In genomic region chr17:80101946-80102706, GRCh38 we compare ENCODE assay signal across 8 cellular contexts. TPM values are rescaled to one million over a fixed set of nuclear protein-coding genes. Genes with fewer than 3 reads are reported as not detected.
DNase-seq lines count a peak whose midpoint lies in the region; ATAC-seq, FAIRE-seq and TF ChIP-seq lines count a peak whose summit lies in the region.

No MANE protein-coding gene starts in this region.

- no peak overlapping the region for H2BK12ac ChIP-seq in H1 (ENCODE audit: low read depth, low read length)

- H4K5ac ChIP-seq in H1 (ENCODE audit: insufficient read length, low read depth, low read length) (no peak overlapping the region), mesendoderm (ENCODE audit: low read length) (no peak overlapping the region)

- ATAC-seq in HG02588 (IDR thresholded peaks at IDR 0.05; ENCODE audit: unreplicated experiment) = no peak

- no peaks in the 10 kb centered on the region for H4K20me1 ChIP-seq in H1 (replicated peaks in 1 of 2; ENCODE audit: control insufficient read depth in 1 of 2, insufficient read depth in 2 of 2, low read length in 2 of 2)

- TF ChIP-seq CTCF in H1 (IDR thresholded peaks at IDR 0.05; ENCODE audit: control extremely low read depth in 1 of 3, insufficient read depth in 1 of 3, low read depth in 1 of 3, low read length in 3 of 3) = no peak

- peak overlapping the region; percentile 66; the same call in 1 of the 2 replicates for H2AK5ac ChIP-seq in H1 (ENCODE audit: low read depth, low read length)
- H2AK5ac ChIP-seq in mesendoderm (ENCODE audit: low read length) = no peak overlapping the region

- H3K18ac ChIP-seq in H1 (ENCODE audit: extremely low read depth, low read length) (no peak overlapping the region), mesendoderm (ENCODE audit: low read length) (peak overlapping the region; percentile 65)

- H3K4me3 ChIP-seq in HUES48 (ENCODE audit: low read depth, low read length) = peak overlapping the region; percentile 77
- peak overlapping the region; percentile 67 to 86 (median 78) for H3K4me3 ChIP-seq in H1 (ENCODE audit: extremely low read depth in 1 of 4, insufficient read depth in 2 of 4, low read depth in 3 of 4, low read length in 4 of 4)
- H3K4me3 ChIP-seq in mesendoderm (ENCODE audit: low read length) = peak overlapping the region; percentile 53
- peak overlapping the region; percentile 67 for H3K4me3 ChIP-seq in urinary bladder (ENCODE audit: low read depth, low read length)

- H3K23me2 ChIP-seq in H1 (ENCODE audit: low read depth, low read length) = peaks cover 8% of the 10 kb centered on the region; the same call in 1 of the 2 replicates

- peak overlapping the region; percentile 77 for H3K9ac ChIP-seq in HUES48 (ENCODE audit: low read depth, low read length)
- peak overlapping the region in 3 of 4 experiments; percentile 5 to 71 (median 69); a peak in 5 of 7 replicates for H3K9ac ChIP-seq in H1 (replicated peaks in 1 of 4; ENCODE audit: extremely low read depth in 1 of 4, low read depth in 3 of 4, low read length in 3 of 4)
- peak overlapping the region; percentile 73 for H3K9ac ChIP-seq in mesendoderm (ENCODE audit: low read length)

- H3K36me3 ChIP-seq in HUES48 (ENCODE audit: control insufficient read depth, insufficient read depth, low read length) = no peaks in the 10 kb centered on the region
- no peaks in the 10 kb centered on the region for H3K36me3 ChIP-seq in H1 (ENCODE audit: control insufficient read depth in 2 of 4, insufficient read depth in 4 of 4, low read length in 3 of 4)
- H3K36me3 ChIP-seq in mesendoderm (ENCODE audit: control insufficient read depth, insufficient read depth, low read length) = no peaks in the 10 kb centered on the region
- no peaks in the 10 kb centered on the region for H3K36me3 ChIP-seq in urinary bladder (ENCODE audit: insufficient read depth)

- H3K4ac ChIP-seq in H1 (replicated peaks; ENCODE audit: insufficient read length, low read depth, low read length) (peak overlapping the region; percentile 74), mesendoderm (ENCODE audit: low read depth, low read length) (no peak overlapping the region)

- H3K27ac Mint-ChIP-seq in activated T-cell treated with anti-CD3 and anti-CD28 coated beads, Interleukin-2, amount 50 U/mL, for 24 hours = peak overlapping the region; percentile 90
- H3K27ac Mint-ChIP-seq in T-helper 1 cell treated with Interleukin-12 subunit alpha and Interleukin-12 subunit beta and Interleukin-4 antibody, amounts not matched to agents 30 μg/mL and 1 μg/mL, for 36 hours = peak overlapping the region; percentile 82

- H3K23ac ChIP-seq in H1 (ENCODE audit: insufficient read length) = no peak overlapping the region
- H3K23ac ChIP-seq in mesendoderm (ENCODE audit: low read length) = no peak overlapping the region

- no peak for FAIRE-seq in H1 (lab: Jason Lieb, UNC)

- H3K4me3 Mint-ChIP-seq in activated T-cell treated with anti-CD3 and anti-CD28 coated beads, Interleukin-2, amount 50 U/mL, for 24 hours = peak overlapping the region; percentile 91
- peak overlapping the region; percentile 87 for H3K4me3 Mint-ChIP-seq in T-helper 1 cell treated with Interleukin-12 subunit alpha and Interleukin-12 subunit beta and Interleukin-4 antibody, amounts not matched to agents 30 μg/mL and 1 μg/mL, for 36 hours

- no peak for TF ChIP-seq EP300 in H1 (IDR thresholded peaks at IDR 0.05; ENCODE audit: borderline replicate concordance in 1 of 2, low read depth in 2 of 2, low read length in 2 of 2)

- no peak overlapping the region for H4K91ac ChIP-seq in H1 (replicated peaks; ENCODE audit: insufficient read length, low read length)

- POLR2A ChIA-PET in H1 (lab: Charles Lee; ENCODE audit: partially characterized antibody) = interaction anchor here (0.9 to 2.5 kb wide), 19 partner anchors 9 to 167 kb away, joined by 3 to 20 read pairs (median 5); partner anchors contain the start of gene RNF213

- peak overlapping the region; percentile 32 for H3K27ac ChIP-seq in HUES48 (ENCODE audit: low read depth, low read length)
- H3K27ac ChIP-seq in H1 (ENCODE audit: low read depth, low read length) = peak overlapping the region; percentile 20; the same call in 1 of the 2 replicates
- no peak overlapping the region for H3K27ac ChIP-seq in mesendoderm (ENCODE audit: low read depth, low read length)
- no peak overlapping the region for H3K27ac ChIP-seq in urinary bladder (ENCODE audit: low read depth)

- 42% methylated on average over 23 of the region's 23 CpGs; no CpG with 5 or more reads in 1 of the 2 experiments for WGBS in H1 (ENCODE audit: extremely low coverage in 1 of 2, insufficient coverage in 1 of 2, insufficient read length in 1 of 2, insufficient replicate concordance in 2 of 2, low coverage in 1 of 2, low lambda C conversion rate in 2 of 2, missing lambda C conversion rate in 1 of 2), 2 experiments
- WGBS in mesendoderm (ENCODE audit: extremely low coverage, insufficient coverage, low lambda C conversion rate) = no CpG with 5 or more reads among the region's 23 CpGs
- 37% methylated on average over 23 of the region's 23 CpGs for WGBS in urinary bladder

- no peak for DNase-seq in activated T-cell treated with anti-CD3 and anti-CD28 coated beads, Interleukin-2, amount 50 U/mL, for 24 hours
- DNase-seq in activated T-cell treated with anti-CD3 and anti-CD28 coated beads, Interleukin-2, amount 50 U/mL, for 1 hour = no peak
- DNase-seq in H1 (ENCODE audit: low read depth in 1 of 2, low spot score in 2 of 2) (no peak), mesendoderm (peak; percentile 34)

- no peaks in the 10 kb centered on the region; the same call in 1 of the 2 replicates for H3K79me1 ChIP-seq in H1 (ENCODE audit: low read depth, low read length)
- no peaks in the 10 kb centered on the region for H3K79me1 ChIP-seq in mesendoderm (ENCODE audit: low read length)

- H2BK20ac ChIP-seq in H1 (ENCODE audit: low read length) = no peak overlapping the region

- H2BK5ac ChIP-seq in H1 (ENCODE audit: low read depth, low read length) (no peak overlapping the region), mesendoderm (ENCODE audit: low read length) (no peak overlapping the region)

- no peaks in the 10 kb centered on the region for H3K27me3 Mint-ChIP-seq in activated T-cell treated with anti-CD3 and anti-CD28 coated beads, Interleukin-2, amount 50 U/mL, for 24 hours
- H3K27me3 Mint-ChIP-seq in T-helper 1 cell treated with Interleukin-12 subunit alpha and Interleukin-12 subunit beta and Interleukin-4 antibody, amounts not matched to agents 30 μg/mL and 1 μg/mL, for 36 hours (ENCODE audit: low read depth) = peaks cover 6% of the 10 kb centered on the region

- TF ChIP-seq POLR2A in H1 (IDR thresholded peaks at IDR 0.05; ENCODE audit: control extremely low read depth in 1 of 2, low read depth in 2 of 2, low read length in 2 of 2) = no peak

- CTCF ChIA-PET in H1 (lab: Charles Lee; ENCODE audit: partially characterized antibody) = interaction anchor here (0.7 to 6.8 kb wide), 20 partner anchors 7 to 294 kb away, joined by 3 to 43 read pairs (median 4); no protein-coding TSS in a partner anchor

- H4K8ac ChIP-seq in H1 (ENCODE audit: extremely low read depth, insufficient read depth, low read length) (peak overlapping the region; percentile 90), mesendoderm (ENCODE audit: low read depth, low read length) (no peak overlapping the region)

- H3K4me1 ChIP-seq in HUES48 (ENCODE audit: control insufficient read depth, insufficient read depth, low read length) (no peaks in the 10 kb centered on the region; the same call in 1 of the 2 replicates), H1 (replicated peaks in 1 of 4; ENCODE audit: control insufficient read depth in 3 of 4, insufficient read depth in 4 of 4, low read length in 3 of 4) (peaks cover 0 to 7% (median 1%) of the 10 kb centered on the region in 4 experiments; a peak in 4 of 7 replicates), mesendoderm (ENCODE audit: control insufficient read depth, low read depth, low read length) (no peaks in the 10 kb centered on the region), urinary bladder (ENCODE audit: insufficient read depth) (no peaks in the 10 kb centered on the region)

- peaks cover 10% of the 10 kb centered on the region for H3K27me3 ChIP-seq in HUES48 (ENCODE audit: control insufficient read depth, insufficient read depth, low read length)
- H3K27me3 ChIP-seq in H1 (replicated peaks in 1 of 4; ENCODE audit: control insufficient read depth in 3 of 4, extremely low read depth in 1 of 4, insufficient read depth in 3 of 4, low read length in 3 of 4) = peaks cover 0 to 9% (median 5%) of the 10 kb centered on the region in 4 experiments; a peak in 3 of 7 replicates
- H3K27me3 ChIP-seq in mesendoderm (ENCODE audit: insufficient read depth, low read length, poor library complexity) = no peaks in the 10 kb centered on the region

- H3K36me3 Mint-ChIP-seq in activated T-cell treated with anti-CD3 and anti-CD28 coated beads, Interleukin-2, amount 50 U/mL, for 24 hours (ENCODE audit: low read depth) = peaks cover 15% of the 10 kb centered on the region
- H3K36me3 Mint-ChIP-seq in T-helper 1 cell treated with Interleukin-12 subunit alpha and Interleukin-12 subunit beta and Interleukin-4 antibody, amounts not matched to agents 30 μg/mL and 1 μg/mL, for 36 hours (ENCODE audit: low read depth) = no peaks in the 10 kb centered on the region

- TF ChIP-seq RAD21 in H1 (IDR thresholded peaks at IDR 0.05 in 1 of 2, conservative IDR thresholded peaks at IDR 0.05 in 1 of 2; ENCODE audit: low read depth in 2 of 2, low read length in 2 of 2) = no peak

- peak overlapping the region; percentile 89 to 99 for H3K4me2 ChIP-seq in H1 (ENCODE audit: insufficient read depth in 1 of 2, low read depth in 2 of 2, low read length in 2 of 2)
- H3K4me2 ChIP-seq in mesendoderm (ENCODE audit: low read length) = peak overlapping the region; percentile 85

- H3K79me2 ChIP-seq in H1 (ENCODE audit: control insufficient read depth in 1 of 2, insufficient read depth in 2 of 2, low read length in 2 of 2) = no peaks in the 10 kb centered on the region
- no peaks in the 10 kb centered on the region for H3K79me2 ChIP-seq in mesendoderm (ENCODE audit: control insufficient read depth, insufficient read depth, low read length)

- H3K14ac ChIP-seq in H1 (ENCODE audit: insufficient read length) = peak overlapping the region; percentile 82

- H2BK15ac ChIP-seq in H1 (ENCODE audit: low read length) = 0 out of 2 replicates have a peak overlapping the region, but pooled peaks have one; percentile 20
- no peak overlapping the region for H2BK15ac ChIP-seq in mesendoderm (replicated peaks; ENCODE audit: low read depth)

- H3K9me3 ChIP-seq in HUES48 (ENCODE audit: control insufficient read depth, insufficient read depth, low read length) (no peaks in the 10 kb centered on the region), H1 (ENCODE audit: insufficient read depth in 2 of 2, low read depth in 1 of 2, low read length in 1 of 2) (no peaks in the 10 kb centered on the region)

- H2AFZ ChIP-seq in H1 (ENCODE audit: low read length) = peak overlapping the region; percentile 83; the same call in 1 of the 2 replicates

- peaks cover 32% of the 10 kb centered on the region for H3K4me1 Mint-ChIP-seq in activated T-cell treated with anti-CD3 and anti-CD28 coated beads, Interleukin-2, amount 50 U/mL, for 24 hours (ENCODE audit: low read depth)
- peaks cover 20% of the 10 kb centered on the region for H3K4me1 Mint-ChIP-seq in T-helper 1 cell treated with Interleukin-12 subunit alpha and Interleukin-12 subunit beta and Interleukin-4 antibody, amounts not matched to agents 30 μg/mL and 1 μg/mL, for 36 hours (ENCODE audit: low read depth)

- H2BK120ac ChIP-seq in H1 (replicated peaks; ENCODE audit: low read depth, low read length) = no peak overlapping the region
- H2BK120ac ChIP-seq in mesendoderm (ENCODE audit: low read depth, low read length) = no peak overlapping the region

- H3K56ac ChIP-seq in H1 (replicated peaks; ENCODE audit: insufficient read length, low read depth, low read length) = peak overlapping the region; percentile 34
- H3K56ac ChIP-seq in mesendoderm (ENCODE audit: low read length) = peak overlapping the region; percentile 90

- no peaks in the 10 kb centered on the region for H3K9me3 Mint-ChIP-seq in activated T-cell treated with anti-CD3 and anti-CD28 coated beads, Interleukin-2, amount 50 U/mL, for 24 hours
- no peaks in the 10 kb centered on the region for H3K9me3 Mint-ChIP-seq in T-helper 1 cell treated with Interleukin-12 subunit alpha and Interleukin-12 subunit beta and Interleukin-4 antibody, amounts not matched to agents 30 μg/mL and 1 μg/mL, for 36 hours

RNA-seq across cellular contexts. Expression of gene GAA, which starts 0.7 kb away (rescaled TPM):
- total RNA-seq in H1 (2021; fragmentation: NEBNext Ultra II Directional; extraction: Animal tissue kit (Norgen Biotek cat#: 25700)) = 25.3 and 30.0 TPM in 2 replicates
- polyA plus RNA-seq in H1 (2011; rRNA removed) = 14.8 and 32.7 TPM in 2 replicates
- 24.0 TPM for polyA plus RNA-seq in H1 (2011; cell fraction: cytosol; rRNA removed)
- 151 TPM for polyA plus RNA-seq in H1 (2011; cell fraction: nucleus; rRNA removed)
- polyA plus RNA-seq in H1 (2012, experiment 1 of 2) = 20.2 to 49.6 TPM (median 37.7 TPM) in 4 replicates
- polyA plus RNA-seq in H1 (2012, experiment 2 of 2) = 24.4 TPM
- polyA plus RNA-seq in H1 (2013, experiment 1 of 2) = 45.2 TPM
- polyA plus RNA-seq in H1 (2013, experiment 2 of 2) = 38.1 TPM
- 5.0 and 7.6 TPM in 2 replicates for polyA minus RNA-seq in H1 (2011; rRNA and poly(A)+ RNA removed)
- polyA minus RNA-seq in H1 (2011; cell fraction: cytosol; rRNA and poly(A)+ RNA removed) = 17.7 TPM
- polyA minus RNA-seq in H1 (2011; cell fraction: nucleus; rRNA and poly(A)+ RNA removed) = 25.7 TPM
- polyA plus RNA-seq in mesendoderm (2013, experiment 1 of 2) = 8.0 TPM
- 8.3 TPM for polyA plus RNA-seq in mesendoderm (2013, experiment 2 of 2)
- total RNA-seq in urinary bladder = 21.4 TPM
- polyA plus RNA-seq in urinary bladder = 54.4 TPM

RNA-seq across cellular contexts. Expression of gene EIF4A3, which starts 44.8 kb away (rescaled TPM):
- total RNA-seq in H1 (2021; fragmentation: NEBNext Ultra II Directional; extraction: Animal tissue kit (Norgen Biotek cat#: 25700)) = 146 and 155 TPM in 2 replicates
- polyA plus RNA-seq in H1 (2011; rRNA removed) = 99.1 and 142 TPM in 2 replicates
- polyA plus RNA-seq in H1 (2011; cell fraction: cytosol; rRNA removed) = 140 TPM
- 77.5 TPM for polyA plus RNA-seq in H1 (2011; cell fraction: nucleus; rRNA removed)
- 156 to 184 TPM (median 166 TPM) in 4 replicates for polyA plus RNA-seq in H1 (2012, experiment 1 of 2)
- 48.6 TPM for polyA plus RNA-seq in H1 (2012, experiment 2 of 2)
- 81.9 TPM for polyA plus RNA-seq in H1 (2013, experiment 1 of 2)
- polyA plus RNA-seq in H1 (2013, experiment 2 of 2) = 84.3 TPM
- 108 and 113 TPM in 2 replicates for polyA minus RNA-seq in H1 (2011; rRNA and poly(A)+ RNA removed)
- 61.2 TPM for polyA minus RNA-seq in H1 (2011; cell fraction: cytosol; rRNA and poly(A)+ RNA removed)
- 42.7 TPM for polyA minus RNA-seq in H1 (2011; cell fraction: nucleus; rRNA and poly(A)+ RNA removed)
- polyA plus RNA-seq in mesendoderm (2013, experiment 1 of 2) = 134 TPM
- polyA plus RNA-seq in mesendoderm (2013, experiment 2 of 2) = 130 TPM
- 59.5 TPM for total RNA-seq in urinary bladder
- polyA plus RNA-seq in urinary bladder = 80.3 TPM

Comparison
In these comparisons a context has a peak if more than half of its experiments do, and no peak if none do; other contexts are left out.
1. H3K27ac ChIP-seq: peak in HUES48 (single experiment) and H1 (single experiment); none in mesendoderm (single experiment) and urinary bladder (single experiment).
2. Peak in every context shown above with its lines, with median percentiles within 50 percentile points of each other: H3K4me3 ChIP-seq and H3K9ac ChIP-seq.